Comparison of ENCODE assay signal across 8 cellular contexts in the genomic region with DNA sequence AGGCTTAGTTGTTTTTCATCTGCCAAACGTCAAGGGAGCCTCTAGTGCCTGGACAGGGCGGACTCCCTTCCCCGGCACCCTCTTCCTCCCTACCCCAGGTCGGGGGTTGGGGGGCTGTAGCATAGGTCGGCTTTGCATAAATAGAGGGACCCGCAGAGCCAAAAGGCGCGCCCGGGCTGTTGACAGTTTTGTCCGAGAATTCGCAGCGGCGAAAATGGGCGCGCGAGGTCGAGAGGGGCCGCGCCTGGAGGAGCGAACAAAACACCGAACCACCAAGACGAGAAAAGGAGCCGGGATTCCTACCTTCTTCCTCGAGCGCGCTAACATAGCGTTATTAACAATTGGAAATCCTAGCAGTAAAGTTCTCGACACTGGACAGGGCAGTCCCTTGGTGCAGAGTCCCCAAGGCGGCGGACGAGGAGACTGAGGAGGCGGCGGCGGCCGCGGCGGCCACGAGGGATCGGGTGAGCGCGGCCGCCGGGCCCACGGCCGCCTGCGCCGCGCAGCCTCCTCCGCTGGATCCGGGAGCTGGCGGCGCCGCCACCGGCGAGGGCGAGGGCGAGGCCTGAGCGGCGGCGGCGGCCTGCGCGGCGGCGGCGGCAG. TPM values are rescaled to one million over a fixed set of nuclear protein-coding genes. Genes with fewer than 3 reads are reported as not detected.
A peak's percentile ranks its signal among the peaks of the same experiment; 100 is the strongest.
DNase-seq lines count a peak whose midpoint lies in the region; ATAC-seq, FAIRE-seq and TF ChIP-seq lines count a peak whose summit lies in the region.

No MANE protein-coding gene starts in this region.

- peaks cover 93% of the 10 kb centered on the region for H3K27me3 ChIP-seq in GM23338 (ENCODE audit: insufficient read depth)
- peaks cover 95% of the 10 kb centered on the region for H3K27me3 ChIP-seq in iPS-20b (ENCODE audit: insufficient read depth, low read length)

- peaks cover 41% of the 10 kb centered on the region for H3K4me1 Mint-ChIP-seq in GM23338
- peaks cover 23% of the 10 kb centered on the region for H3K4me1 Mint-ChIP-seq in activated CD8-positive, alpha-beta T cell treated with anti-CD3 and anti-CD28 coated beads, Interleukin-2, amount 10 ng/mL, durations not matched to agents 7 days and 5 days (ENCODE audit: low read depth)

- no peak overlapping the region for H3K9ac ChIP-seq in iPS-20b (ENCODE audit: low read depth, low read length)

- H3K36me3 Mint-ChIP-seq in GM23338 (ENCODE audit: low read depth), result no peaks in the 10 kb centered on the region
- H3K36me3 Mint-ChIP-seq in activated CD8-positive, alpha-beta T cell treated with anti-CD3 and anti-CD28 coated beads, Interleukin-2, amount 10 ng/mL, durations not matched to agents 7 days and 5 days (ENCODE audit: low read depth), result peaks cover 4% of the 10 kb centered on the region

- POLR2A ChIA-PET in A549 (lab: Yijun Ruan, JAX), result interaction anchor here (0.8 to 5.3 kb wide), 2 partner anchors 8 to 231 kb away, joined by 3 to 86 read pairs; no protein-coding TSS in a partner anchor
- POLR2A ChIA-PET in activated CD8-positive, alpha-beta T cell treated with anti-CD3 and anti-CD28 coated beads, Interleukin-2, amount 10 ng/mL, durations not matched to agents 7 days and 5 days (lab: Charles Lee), result no interaction called here

- TF ChIP-seq POLR2A in A549 (IDR thresholded peaks at IDR 0.05; ENCODE audit: low read length) (no peak), H54 (IDR thresholded peaks at IDR 0.05; ENCODE audit: low read depth, low read length) (no peak)

- peaks cover 45% of the 10 kb centered on the region for H3F3A ChIP-seq in GM23338 (replicated peaks; ENCODE audit: low read depth)

- peak overlapping the region; percentile 89 to 94 for H3K27ac ChIP-seq in A549
- H3K27ac ChIP-seq in GM23338 (ENCODE audit: low read depth), result no peak overlapping the region
- no peak overlapping the region for H3K27ac ChIP-seq in iPS-20b (ENCODE audit: low read length)

- FAIRE-seq in A549 (lab: Jason Lieb, UNC) (no peak), H54 (lab: Jason Lieb, UNC) (no peak)

- CTCF ChIA-PET in A549 (lab: Yijun Ruan, JAX), result interaction anchor here (1.4 to 5.4 kb wide), 9 partner anchors 9 to 229 kb away, joined by 3 to 155 read pairs (median 5); partner anchors contain the start of gene BTF3
- CTCF ChIA-PET in activated CD8-positive, alpha-beta T cell treated with anti-CD3 and anti-CD28 coated beads, Interleukin-2, amount 10 ng/mL, durations not matched to agents 7 days and 5 days (lab: Charles Lee), result no interaction called here

- H4K20me1 ChIP-seq in GM23338 (replicated peaks; ENCODE audit: insufficient read depth), result peaks cover 35% of the 10 kb centered on the region

- peak overlapping the region; percentile 67 for H3K4me3 ChIP-seq in A549
- peak overlapping the region; percentile 52 for H3K4me3 ChIP-seq in GM23338
- peak overlapping the region; percentile 45 for H3K4me3 ChIP-seq in iPS-20b (ENCODE audit: low read length)

- H3K9me3 ChIP-seq in A549 (no peaks in the 10 kb centered on the region), iPS-20b (ENCODE audit: insufficient read depth, low read depth, low read length) (no peaks in the 10 kb centered on the region; the same call in 1 of the 2 replicates)

- no peak overlapping the region for H3K27ac Mint-ChIP-seq in GM23338
- peak overlapping the region; percentile 32 for H3K27ac Mint-ChIP-seq in activated CD8-positive, alpha-beta T cell treated with anti-CD3 and anti-CD28 coated beads, Interleukin-2, amount 10 ng/mL, durations not matched to agents 7 days and 5 days

- H3K36me3 ChIP-seq in GM23338 (ENCODE audit: insufficient read depth) (no peaks in the 10 kb centered on the region), iPS-20b (ENCODE audit: insufficient read depth, low read depth, low read length) (no peaks in the 10 kb centered on the region)

- 2% methylated on average over 44 of the region's 66 CpGs for WGBS in A549 (ENCODE audit: missing lambda C conversion rate)

- no peaks in the 10 kb centered on the region; the same call in 2 of the 3 replicates for H3K9me3 Mint-ChIP-seq in GM23338
- H3K9me3 Mint-ChIP-seq in activated CD8-positive, alpha-beta T cell treated with anti-CD3 and anti-CD28 coated beads, Interleukin-2, amount 10 ng/mL, durations not matched to agents 7 days and 5 days (ENCODE audit: insufficient read depth), result no peaks in the 10 kb centered on the region

- TF ChIP-seq RAD21 in A549 (conservative IDR thresholded peaks at IDR 0.05 in 1 of 2, IDR thresholded peaks at IDR 0.05 in 1 of 2), result no peak

- H3K9me2 ChIP-seq in GM23338 (ENCODE audit: insufficient read depth), result no peaks in the 10 kb centered on the region

- H3K27me3 Mint-ChIP-seq in GM23338 (ENCODE audit: insufficient read depth, low read depth, poor library complexity), result peaks cover 89% of the 10 kb centered on the region
- peaks cover 67% of the 10 kb centered on the region for H3K27me3 Mint-ChIP-seq in activated CD8-positive, alpha-beta T cell treated with anti-CD3 and anti-CD28 coated beads, Interleukin-2, amount 10 ng/mL, durations not matched to agents 7 days and 5 days (ENCODE audit: low read depth)

- H3K4me2 ChIP-seq in A549, result peak overlapping the region; percentile 98
- peak overlapping the region; percentile 80 for H3K4me2 ChIP-seq in GM23338

- peak overlapping the region; percentile 69 for H3K4me3 Mint-ChIP-seq in GM23338
- H3K4me3 Mint-ChIP-seq in activated CD8-positive, alpha-beta T cell treated with anti-CD3 and anti-CD28 coated beads, Interleukin-2, amount 10 ng/mL, durations not matched to agents 7 days and 5 days, result peak overlapping the region; percentile 49

- peak overlapping the region; percentile 69; the same call in 1 of the 2 replicates for H2AFZ ChIP-seq in GM23338

- H3K4me1 ChIP-seq in A549 (peaks cover 19% of the 10 kb centered on the region), GM23338 (ENCODE audit: insufficient read depth) (peaks cover 54% of the 10 kb centered on the region), iPS-20b (ENCODE audit: insufficient read depth, low read length) (peaks cover 10% of the 10 kb centered on the region; the same call in 1 of the 2 replicates)

- no peak for TF ChIP-seq EP300 in A549 (IDR thresholded peaks at IDR 0.05)

- ATAC-seq in A549 (peak in 1 of 2 experiments; percentile 4; a peak in 1 of 6 replicates), GM23338 (no peak), GM19397 (IDR thresholded peaks at IDR 0.05; ENCODE audit: unreplicated experiment) (no peak)
- ATAC-seq in activated CD8-positive, alpha-beta T cell treated with anti-CD3 and anti-CD28 coated beads, Interleukin-2, amount 10 ng/mL, durations not matched to agents 7 days and 5 days, result no peak

- TF ChIP-seq CTCF in A549 (IDR thresholded peaks at IDR 0.05), result no peak
- no peak for TF ChIP-seq CTCF in GM23338 (conservative IDR thresholded peaks at IDR 0.05; ENCODE audit: low read depth in 2 of 2)
- TF ChIP-seq CTCF in GM13977 (IDR thresholded peaks at IDR 0.05; ENCODE audit: extremely low read depth, insufficient read depth, missing control alignments), result no peak

- DNase-seq in A549 (ENCODE audit: low read depth in 1 of 2, low spot score in 1 of 2), result peak in 1 of 2 experiments; percentile 35
- peak; percentile 52 for DNase-seq in GM23338 (ENCODE audit: low spot score)
- no peak for DNase-seq in activated CD8-positive, alpha-beta T cell treated with anti-CD3 and anti-CD28 coated beads, Interleukin-2, amount 10 ng/mL, durations not matched to agents 7 days and 5 days
- DNase-seq in H54 (ENCODE audit: insufficient read length, low spot score), result no peak
- no peak for DNase-seq in stimulated activated CD4-positive, alpha-beta T cell treated with anti-CD3 and anti-CD28 coated beads, Interleukin-15, amount 100 ng/mL, for 24 hours
- DNase-seq in GM13977 (ENCODE audit: low spot score), result no peak

- no peaks in the 10 kb centered on the region for H3K79me2 ChIP-seq in GM23338 (replicated peaks; ENCODE audit: insufficient read depth)

- in situ Hi-C loops in GM13977 (cut with MboI; ENCODE audit: low pct_unique_long_range_greater_than_20kb, low sequenced_read_pairs, unreplicated experiment), result no loop called here

TF ChIP-seq in A549, 52 proteins besides CTCF, POLR2A, EP300 and RAD21 (continues in another document):
- TF ChIP-seq TP53 (CRISPR knock-in tag; IDR thresholded peaks at IDR 0.05), result no peak
- TF ChIP-seq NFE2L2 (conservative IDR thresholded peaks at IDR 0.05; ENCODE audit: low read length), result no peak
- TF ChIP-seq ZNF302 (CRISPR knock-in tag; IDR thresholded peaks at IDR 0.05), result no peak
- no peak for TF ChIP-seq MAZ (IDR thresholded peaks at IDR 0.05; ENCODE audit: borderline replicate concordance, low read depth, low read length)

TF ChIP-seq in GM23338, 12 proteins besides CTCF, POLR2A, EP300 and RAD21:
- no peak for TF ChIP-seq STAT1 (IDR thresholded peaks at IDR 0.05; ENCODE audit: unreplicated experiment)
- peak; percentile 100 for TF ChIP-seq EZH2 (IDR thresholded peaks at IDR 0.05; ENCODE audit: low read depth, unreplicated experiment)
- peak; percentile 100 for TF ChIP-seq EZH2phosphoT487 (IDR thresholded peaks at IDR 0.05; ENCODE audit: unreplicated experiment)

RNA-seq across cellular contexts. Expression of gene FOXD1, which starts 1.8 kb away (rescaled TPM):
- polyA plus RNA-seq in A549 (2011; rRNA removed) (1.8 and 2.2 TPM in 2 replicates), A549 (2017; fragmentation: RNase III; extraction: RNeasy Plus Mini Kit Qiagen cat#74134 plus additional on column Dnase treatment) (7.1 to 9.5 TPM (median 8.2 TPM) in 3 replicates), GM23338 (2016; fragmentation: Nextera tagmentation; extraction: Ambion mirVana) (0.23 TPM in 1 of 2 replicates, not detected in the other)
- polyA plus RNA-seq in A549 (2012; cell fraction: cytosol; rRNA removed), result 4.2 and 6.1 TPM in 2 replicates
- 4.1 and 4.4 TPM in 2 replicates for polyA plus RNA-seq in A549 (2012; cell fraction: nucleus; rRNA removed)
- 0.83 and 0.97 TPM in 2 replicates for polyA minus RNA-seq in A549 (2011; rRNA and poly(A)+ RNA removed)
- 0.12 and 0.42 TPM in 2 replicates for total RNA-seq in GM23338 (2014; rRNA removed; shearing (Covaris generic))
- total RNA-seq in activated CD8-positive, alpha-beta T cell treated with anti-CD3 and anti-CD28 coated beads, Interleukin-2, amount 10 ng/mL, durations not matched to agents 7 days and 5 days, result under 1 TPM in 1 of 2 experiments, not detected in 1; 0.13 TPM

RNA-seq across cellular contexts. Expression of gene BTF3, which starts 51.5 kb away (rescaled TPM):
- polyA plus RNA-seq in A549 (2011; rRNA removed) (905 and 1,048 TPM in 2 replicates), A549 (2017; fragmentation: RNase III; extraction: RNeasy Plus Mini Kit Qiagen cat#74134 plus additional on column Dnase treatment) (1,119 to 1,187 TPM (median 1,159 TPM) in 3 replicates), GM23338 (2016; fragmentation: Nextera tagmentation; extraction: Ambion mirVana) (1,033 and 1,148 TPM in 2 replicates)
- polyA plus RNA-seq in A549 (2012; cell fraction: cytosol; rRNA removed), result 392 and 461 TPM in 2 replicates
- polyA plus RNA-seq in A549 (2012; cell fraction: nucleus; rRNA removed), result 138 and 209 TPM in 2 replicates
- 402 and 503 TPM in 2 replicates for polyA minus RNA-seq in A549 (2011; rRNA and poly(A)+ RNA removed)
- total RNA-seq in GM23338 (2014; rRNA removed; shearing (Covaris generic)), result 472 and 506 TPM in 2 replicates
- 100 to 1,000 TPM; 737 to 768 TPM for total RNA-seq in activated CD8-positive, alpha-beta T cell treated with anti-CD3 and anti-CD28 coated beads, Interleukin-2, amount 10 ng/mL, durations not matched to agents 7 days and 5 days

Comparison
In these comparisons a context has a peak if more than half of its experiments do, and no peak if none do; other contexts are left out.
1. H3K27ac ChIP-seq: peak in A549 (2 of 2); none in GM23338 (single experiment) and iPS-20b (single experiment).
2. Peak in every context shown above with its lines, with median percentiles within 50 percentile points of each other: H3K4me3 ChIP-seq.